In the genomic region with DNA sequence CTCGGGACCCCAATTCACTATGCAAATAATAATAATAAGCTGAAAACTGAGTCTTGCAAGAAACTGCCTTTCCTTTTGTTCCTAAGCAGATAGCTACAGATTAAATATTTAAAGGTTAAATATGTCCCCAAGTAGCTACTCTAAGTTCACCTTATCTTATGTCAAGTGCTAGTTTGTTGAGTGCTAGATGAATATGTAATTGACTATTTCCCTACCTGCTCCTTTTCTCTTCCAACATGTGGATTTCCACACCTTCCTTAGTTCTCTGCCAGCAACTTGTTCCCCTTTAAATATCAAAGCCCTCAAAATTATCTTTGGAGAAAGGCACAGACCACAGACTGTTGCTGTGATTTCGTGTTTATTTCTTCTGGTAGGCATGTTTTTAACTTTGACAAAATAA, we compare ENCODE assay signal across 1 cellular context.
TF ChIP-seq lines count a peak whose summit lies in the region.

No MANE protein-coding gene starts in this region.

TF ChIP-seq in GM23338, 12 proteins besides CTCF, POLR2A, EP300 and RAD21 (continued from another document):
- TF ChIP-seq, protein P1, sequence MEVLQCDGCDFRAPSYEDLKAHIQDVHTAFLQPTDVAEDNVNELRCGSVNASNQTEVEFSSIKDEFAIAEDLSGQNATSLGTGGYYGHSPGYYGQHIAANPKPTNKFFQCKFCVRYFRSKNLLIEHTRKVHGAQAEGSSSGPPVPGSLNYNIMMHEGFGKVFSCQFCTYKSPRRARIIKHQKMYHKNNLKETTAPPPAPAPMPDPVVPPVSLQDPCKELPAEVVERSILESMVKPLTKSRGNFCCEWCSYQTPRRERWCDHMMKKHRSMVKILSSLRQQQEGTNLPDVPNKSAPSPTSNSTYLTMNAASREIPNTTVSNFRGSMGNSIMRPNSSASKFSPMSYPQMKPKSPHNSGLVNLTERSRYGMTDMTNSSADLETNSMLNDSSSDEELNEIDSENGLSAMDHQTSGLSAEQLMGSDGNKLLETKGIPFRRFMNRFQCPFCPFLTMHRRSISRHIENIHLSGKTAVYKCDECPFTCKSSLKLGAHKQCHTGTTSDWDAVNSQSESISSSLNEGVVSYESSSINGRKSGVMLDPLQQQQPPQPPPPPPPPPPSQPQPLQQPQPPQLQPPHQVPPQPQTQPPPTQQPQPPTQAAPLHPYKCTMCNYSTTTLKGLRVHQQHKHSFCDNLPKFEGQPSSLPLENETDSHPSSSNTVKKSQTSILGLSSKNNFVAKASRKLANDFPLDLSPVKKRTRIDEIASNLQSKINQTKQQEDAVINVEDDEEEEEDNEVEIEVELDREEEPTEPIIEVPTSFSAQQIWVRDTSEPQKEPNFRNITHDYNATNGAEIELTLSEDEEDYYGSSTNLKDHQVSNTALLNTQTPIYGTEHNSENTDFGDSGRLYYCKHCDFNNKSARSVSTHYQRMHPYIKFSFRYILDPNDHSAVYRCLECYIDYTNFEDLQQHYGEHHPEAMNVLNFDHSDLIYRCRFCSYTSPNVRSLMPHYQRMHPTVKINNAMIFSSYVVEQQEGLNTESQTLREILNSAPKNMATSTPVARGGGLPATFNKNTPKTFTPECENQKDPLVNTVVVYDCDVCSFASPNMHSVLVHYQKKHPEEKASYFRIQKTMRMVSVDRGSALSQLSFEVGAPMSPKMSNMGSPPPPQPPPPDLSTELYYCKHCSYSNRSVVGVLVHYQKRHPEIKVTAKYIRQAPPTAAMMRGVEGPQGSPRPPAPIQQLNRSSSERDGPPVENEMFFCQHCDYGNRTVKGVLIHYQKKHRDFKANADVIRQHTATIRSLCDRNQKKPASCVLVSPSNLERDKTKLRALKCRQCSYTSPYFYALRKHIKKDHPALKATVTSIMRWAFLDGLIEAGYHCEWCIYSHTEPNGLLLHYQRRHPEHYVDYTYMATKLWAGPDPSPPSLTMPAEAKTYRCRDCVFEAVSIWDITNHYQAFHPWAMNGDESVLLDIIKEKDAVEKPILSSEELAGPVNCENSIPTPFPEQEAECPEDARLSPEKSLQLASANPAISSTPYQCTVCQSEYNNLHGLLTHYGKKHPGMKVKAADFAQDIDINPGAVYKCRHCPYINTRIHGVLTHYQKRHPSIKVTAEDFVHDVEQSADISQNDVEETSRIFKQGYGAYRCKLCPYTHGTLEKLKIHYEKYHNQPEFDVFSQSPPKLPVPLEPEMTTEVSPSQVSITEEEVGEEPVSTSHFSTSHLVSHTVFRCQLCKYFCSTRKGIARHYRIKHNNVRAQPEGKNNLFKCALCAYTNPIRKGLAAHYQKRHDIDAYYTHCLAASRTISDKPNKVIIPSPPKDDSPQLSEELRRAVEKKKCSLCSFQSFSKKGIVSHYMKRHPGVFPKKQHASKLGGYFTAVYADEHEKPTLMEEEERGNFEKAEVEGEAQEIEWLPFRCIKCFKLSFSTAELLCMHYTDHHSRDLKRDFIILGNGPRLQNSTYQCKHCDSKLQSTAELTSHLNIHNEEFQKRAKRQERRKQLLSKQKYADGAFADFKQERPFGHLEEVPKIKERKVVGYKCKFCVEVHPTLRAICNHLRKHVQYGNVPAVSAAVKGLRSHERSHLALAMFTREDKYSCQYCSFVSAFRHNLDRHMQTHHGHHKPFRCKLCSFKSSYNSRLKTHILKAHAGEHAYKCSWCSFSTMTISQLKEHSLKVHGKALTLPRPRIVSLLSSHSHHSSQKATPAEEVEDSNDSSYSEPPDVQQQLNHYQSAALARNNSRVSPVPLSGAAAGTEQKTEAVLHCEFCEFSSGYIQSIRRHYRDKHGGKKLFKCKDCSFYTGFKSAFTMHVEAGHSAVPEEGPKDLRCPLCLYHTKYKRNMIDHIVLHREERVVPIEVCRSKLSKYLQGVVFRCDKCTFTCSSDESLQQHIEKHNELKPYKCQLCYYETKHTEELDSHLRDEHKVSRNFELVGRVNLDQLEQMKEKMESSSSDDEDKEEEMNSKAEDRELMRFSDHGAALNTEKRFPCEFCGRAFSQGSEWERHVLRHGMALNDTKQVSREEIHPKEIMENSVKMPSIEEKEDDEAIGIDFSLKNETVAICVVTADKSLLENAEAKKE (CRISPR knock-in tag; IDR thresholded peaks at IDR 0.05) = no peak
